Comparison of ENCODE assay signal across 1 cellular context in genomic region chr12:41288188-41288811, GRCh38.
TF ChIP-seq lines count a peak whose summit lies in the region.

No MANE protein-coding gene starts in this region.

TF ChIP-seq in GM23338, 12 proteins besides CTCF, POLR2A, EP300 and RAD21 (continued from another document):
- TF ChIP-seq ZNF462 (CRISPR knock-in tag; IDR thresholded peaks at IDR 0.05) = no peak
- no peak for TF ChIP-seq EZH2 (IDR thresholded peaks at IDR 0.05; ENCODE audit: low read depth, unreplicated experiment)
- TF ChIP-seq EZH2phosphoT487 (IDR thresholded peaks at IDR 0.05; ENCODE audit: unreplicated experiment) = no peak
- TF ChIP-seq ZNF114 (CRISPR knock-in tag; IDR thresholded peaks at IDR 0.05) = no peak
- no peak for TF ChIP-seq STAT1 (IDR thresholded peaks at IDR 0.05; ENCODE audit: unreplicated experiment)
- no peak for TF ChIP-seq CREB1 (CRISPR knock-in tag; IDR thresholded peaks at IDR 0.05; ENCODE audit: low read depth)
- no peak for TF ChIP-seq ZNF331 (CRISPR knock-in tag; IDR thresholded peaks at IDR 0.05; ENCODE audit: low read depth)
- TF ChIP-seq NANOG (IDR thresholded peaks at IDR 0.05; ENCODE audit: borderline replicate concordance) = no peak
